ENCODE assay signal across 21 cellular contexts in the genomic region with DNA sequence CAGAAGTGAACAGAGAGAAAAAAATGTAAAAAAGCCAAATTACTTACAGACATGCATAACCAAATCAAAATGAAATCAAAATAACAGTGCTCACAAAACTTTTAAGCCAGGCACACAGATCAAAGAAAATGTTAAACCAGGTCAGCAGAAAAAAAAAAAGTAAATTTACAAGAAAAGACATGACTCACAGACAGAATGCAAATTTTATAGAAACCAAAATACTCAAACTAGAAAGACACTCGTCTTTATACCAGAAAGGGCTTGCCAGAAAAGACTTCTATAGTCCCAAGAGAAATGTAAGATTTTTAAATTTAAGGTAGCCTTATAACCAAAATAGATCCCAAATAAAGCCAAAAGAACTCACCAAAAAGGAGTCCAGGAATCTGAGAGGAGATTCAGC.
DNase-seq lines count a peak whose midpoint lies in the region; ATAC-seq, FAIRE-seq and TF ChIP-seq lines count a peak whose summit lies in the region.
"Had no signal": no experiment of that assay in that cellular context is flagged by ENCODE, and none has a peak within 500 bp of the region (broad histone marks: within the 10 kb centered on the region; RNA-seq: fewer than 3 reads in every experiment).

No MANE protein-coding gene starts in this region.

- H3K4me3 ChIP-seq in astrocyte (ENCODE audit: insufficient read depth, low read depth, low read length), result no peak overlapping the region

- peaks cover 16% of the 10 kb centered on the region for H3K27me3 ChIP-seq in astrocyte (ENCODE audit: insufficient read depth, low read length)

- DNase-seq in T-helper 1 cell (no peak), astrocyte (ENCODE audit: low read depth) (no peak), renal cortical epithelial cell (ENCODE audit: low read depth) (peak; percentile 29), foreskin melanocyte (no peak)
- no peak for DNase-seq in activated naive CD4-positive, alpha-beta T cell treated with anti-CD3 and anti-CD28 coated beads for 36 hours
- DNase-seq in activated naive CD4-positive, alpha-beta T cell treated with anti-CD3 and anti-CD28 coated beads, Interleukin-2, amount 50 U/mL, for 16 hours, result no peak
- DNase-seq: CD8-positive, alpha-beta T cell; COR-L47; DMS153; DMS79 treated with DMSO at 0.1 percent for 48 hours; EL had no signal

- no peak overlapping the region for H3K4me2 ChIP-seq in astrocyte (ENCODE audit: low read length)

- peak overlapping the region; percentile 42 for H3K27ac Mint-ChIP-seq in T-helper 1 cell treated with Interleukin-12 subunit alpha and Interleukin-12 subunit beta and Interleukin-4 antibody, amounts not matched to agents 30 μg/mL and 1 μg/mL, for 36 hours
- peak overlapping the region; percentile 19 for H3K27ac Mint-ChIP-seq in activated naive CD4-positive, alpha-beta T cell treated with anti-CD3 and anti-CD28 coated beads for 36 hours
- H3K27ac Mint-ChIP-seq in astrocyte (ENCODE audit: unreplicated experiment), result peak overlapping the region; percentile 41
- H3K27ac Mint-ChIP-seq: CD14-positive monocyte; CD8-positive, alpha-beta T cell had no signal

- no peak overlapping the region for H3K27ac ChIP-seq in astrocyte (ENCODE audit: low read depth, low read length)
- H3K27ac ChIP-seq: 22Rv1 had no signal

- H3K79me2 ChIP-seq in astrocyte (ENCODE audit: insufficient read depth, low read length), result no peaks in the 10 kb centered on the region

- no peaks in the 10 kb centered on the region for H4K20me1 ChIP-seq in astrocyte (ENCODE audit: insufficient read depth, low read length)

- no peaks in the 10 kb centered on the region for H3K36me3 Mint-ChIP-seq in T-helper 1 cell treated with Interleukin-12 subunit alpha and Interleukin-12 subunit beta and Interleukin-4 antibody, amounts not matched to agents 30 μg/mL and 1 μg/mL, for 36 hours (ENCODE audit: low read depth)
- no peaks in the 10 kb centered on the region for H3K36me3 Mint-ChIP-seq in activated naive CD4-positive, alpha-beta T cell treated with anti-CD3 and anti-CD28 coated beads for 36 hours (ENCODE audit: low read depth)
- no peaks in the 10 kb centered on the region for H3K36me3 Mint-ChIP-seq in astrocyte (ENCODE audit: low read depth, unreplicated experiment)
- H3K36me3 Mint-ChIP-seq: CD8-positive, alpha-beta T cell had no signal

- H3K4me1 ChIP-seq in astrocyte (ENCODE audit: insufficient read depth, low read length), result no peaks in the 10 kb centered on the region

- H2AFZ ChIP-seq in astrocyte (ENCODE audit: low read depth, low read length), result no peak overlapping the region

- no peak for FAIRE-seq in astrocyte (lab: Jason Lieb, UNC)
- FAIRE-seq: D721Med, G401.6, GM12891, GM19239, H54 had no signal

- no peaks in the 10 kb centered on the region for H3K36me3 ChIP-seq in astrocyte (ENCODE audit: insufficient read depth, low read length)

- intact Hi-C loops in activated naive CD4-positive, alpha-beta T cell treated with anti-CD3 and anti-CD28 coated beads for 36 hours (cut with micrococcal nuclease), result no loop called here

- no peaks in the 10 kb centered on the region for H3K27me3 Mint-ChIP-seq in T-helper 1 cell treated with Interleukin-12 subunit alpha and Interleukin-12 subunit beta and Interleukin-4 antibody, amounts not matched to agents 30 μg/mL and 1 μg/mL, for 36 hours (ENCODE audit: low read depth)
- H3K27me3 Mint-ChIP-seq in activated naive CD4-positive, alpha-beta T cell treated with anti-CD3 and anti-CD28 coated beads for 36 hours (ENCODE audit: low read depth), result peaks cover 32% of the 10 kb centered on the region
- H3K27me3 Mint-ChIP-seq in astrocyte (ENCODE audit: low read depth, unreplicated experiment), result peaks cover 11% of the 10 kb centered on the region

- no peak for TF ChIP-seq CTCF in astrocyte (IDR thresholded peaks at IDR 0.05; ENCODE audit: insufficient read depth, low read depth, low read length)

- H3K9ac ChIP-seq in astrocyte (ENCODE audit: low read length), result no peak overlapping the region

- H3K4me3 Mint-ChIP-seq in T-helper 1 cell treated with Interleukin-12 subunit alpha and Interleukin-12 subunit beta and Interleukin-4 antibody, amounts not matched to agents 30 μg/mL and 1 μg/mL, for 36 hours, result peak overlapping the region; percentile 15
- no peak overlapping the region for H3K4me3 Mint-ChIP-seq in activated naive CD4-positive, alpha-beta T cell treated with anti-CD3 and anti-CD28 coated beads for 36 hours
- no peak overlapping the region for H3K4me3 Mint-ChIP-seq in astrocyte (ENCODE audit: unreplicated experiment)
- H3K4me3 Mint-ChIP-seq: CD8-positive, alpha-beta T cell had no signal

- ATAC-seq in GM18907 (IDR thresholded peaks at IDR 0.05; ENCODE audit: unreplicated experiment), result no peak
- ATAC-seq: CD8-positive, alpha-beta T cell; HCT116 had no signal

- CTCF ChIA-PET in activated naive CD4-positive, alpha-beta T cell treated with anti-CD3 and anti-CD28 coated beads for 36 hours (lab: Charles Lee), result no interaction called here

- no peaks in the 10 kb centered on the region for H3K9me3 Mint-ChIP-seq in T-helper 1 cell treated with Interleukin-12 subunit alpha and Interleukin-12 subunit beta and Interleukin-4 antibody, amounts not matched to agents 30 μg/mL and 1 μg/mL, for 36 hours
- no peaks in the 10 kb centered on the region for H3K9me3 Mint-ChIP-seq in activated naive CD4-positive, alpha-beta T cell treated with anti-CD3 and anti-CD28 coated beads for 36 hours
- H3K9me3 Mint-ChIP-seq in astrocyte (ENCODE audit: unreplicated experiment), result no peaks in the 10 kb centered on the region
- H3K9me3 Mint-ChIP-seq: CD8-positive, alpha-beta T cell had no signal

- H3K4me1 Mint-ChIP-seq in T-helper 1 cell treated with Interleukin-12 subunit alpha and Interleukin-12 subunit beta and Interleukin-4 antibody, amounts not matched to agents 30 μg/mL and 1 μg/mL, for 36 hours (ENCODE audit: low read depth), result peaks cover 13% of the 10 kb centered on the region
- H3K4me1 Mint-ChIP-seq in activated naive CD4-positive, alpha-beta T cell treated with anti-CD3 and anti-CD28 coated beads for 36 hours (ENCODE audit: low read depth), result peaks cover 9% of the 10 kb centered on the region
- H3K4me1 Mint-ChIP-seq in astrocyte (ENCODE audit: low read depth, unreplicated experiment), result peaks cover 7% of the 10 kb centered on the region

- H3K9me3 ChIP-seq in astrocyte (ENCODE audit: insufficient read depth, low read depth, low read length), result no peaks in the 10 kb centered on the region
